ENCODE assay signal across 13 cellular contexts in the genomic region with DNA sequence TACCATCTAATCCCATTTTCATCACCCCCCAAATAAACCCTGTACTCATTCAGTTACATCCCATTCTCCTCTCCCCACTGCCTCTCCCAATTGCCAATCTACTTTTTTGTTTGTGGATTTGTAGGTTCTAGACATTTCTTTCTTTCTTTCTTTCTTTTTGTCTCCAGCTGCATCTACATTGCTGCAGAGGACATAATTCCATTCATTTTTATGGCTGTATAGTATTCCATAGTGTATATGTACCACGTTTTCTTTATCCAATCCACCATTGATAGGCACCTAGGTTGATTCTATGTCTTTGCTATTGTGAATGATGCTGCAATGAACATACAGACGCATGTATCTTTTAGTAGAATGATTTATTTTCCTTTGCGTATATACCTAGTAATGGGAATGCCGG. TPM values are rescaled to one million over a fixed set of nuclear protein-coding genes. Genes with fewer than 3 reads are reported as not detected.
DNase-seq lines count a peak whose midpoint lies in the region; ATAC-seq and TF ChIP-seq lines count a peak whose summit lies in the region.
"Had no signal": no experiment of that assay in that cellular context is flagged by ENCODE, and none has a peak within 500 bp of the region (broad histone marks: within the 10 kb centered on the region; RNA-seq: fewer than 3 reads in every experiment).

No MANE protein-coding gene starts in this region.

- TF ChIP-seq POLR2A in GM18505 (IDR thresholded peaks at IDR 0.05; ENCODE audit: borderline replicate concordance, extremely low read depth, insufficient read depth, insufficient read length) = no peak

- 84% methylated on average over 4 of the region's 4 CpGs for WGBS in right cardiac atrium

- H3K4me3 ChIP-seq in right cardiac atrium (ENCODE audit: low read length) (peak overlapping the region; percentile 30), right atrium auricular region (no peak overlapping the region), BE2C (ENCODE audit: low read depth, low read length) (no peak overlapping the region)

- H3K4me1 ChIP-seq in right cardiac atrium (ENCODE audit: control insufficient read depth, insufficient read depth, low read length) (no peaks in the 10 kb centered on the region), right atrium auricular region (no peaks in the 10 kb centered on the region), BE2C (no peaks in the 10 kb centered on the region)

- no peaks in the 10 kb centered on the region for H3K9me3 ChIP-seq in right cardiac atrium (ENCODE audit: control insufficient read depth, low read length)
- peaks cover 0 to 8% of the 10 kb centered on the region in 2 donors for H3K9me3 ChIP-seq in right atrium auricular region
- H3K9me3 ChIP-seq in BE2C = no peaks in the 10 kb centered on the region; the same call in 1 of the 2 replicates

- ATAC-seq in right cardiac atrium = no peak
- no peak for ATAC-seq in GM18505 (IDR thresholded peaks at IDR 0.05; ENCODE audit: unreplicated experiment)
- ATAC-seq in GM21528 (IDR thresholded peaks at IDR 0.05; ENCODE audit: low FRiP score, unreplicated experiment) = no peak
- ATAC-seq: activated CD8-positive, alpha-beta T cell treated with anti-CD3 and anti-CD28 coated beads for 36 hours had no signal

- H3K36me3 ChIP-seq in right atrium auricular region (no peaks in the 10 kb centered on the region), BE2C (no peaks in the 10 kb centered on the region)
- H3K36me3 ChIP-seq: spleen had no signal

- intact Hi-C loops in right cardiac atrium (cut with DNase I) = no loop called here

- H3K27me3 ChIP-seq in right cardiac atrium (ENCODE audit: control insufficient read depth, insufficient read depth) (no peaks in the 10 kb centered on the region), right atrium auricular region (no peaks in the 10 kb centered on the region), BE2C (peaks cover 34% of the 10 kb centered on the region)

- H3K4me1 Mint-ChIP-seq in activated naive CD8-positive, alpha-beta T cell treated with anti-CD3 and anti-CD28 coated beads for 36 hours = no peaks in the 10 kb centered on the region
- H3K4me1 Mint-ChIP-seq in mesothelial cell of epicardium (peaks cover 3% of the 10 kb centered on the region), type B pancreatic cell (ENCODE audit: unreplicated experiment) (peaks cover 8% of the 10 kb centered on the region)

- H3K27ac ChIP-seq in right cardiac atrium (ENCODE audit: low read length) = no peak overlapping the region
- peak overlapping the region in 1 of 2 donors; percentile 74 for H3K27ac ChIP-seq in right atrium auricular region
- H3K27ac ChIP-seq: spleen had no signal

- no peak for DNase-seq in right cardiac atrium
- DNase-seq in right atrium auricular region (ENCODE audit: low spot score) = no peak
- DNase-seq in activated naive CD8-positive, alpha-beta T cell treated with anti-CD3 and anti-CD28 coated beads for 36 hours = no peak
- DNase-seq in mesothelial cell of epicardium (ENCODE audit: low spot score in 2 of 2, unreplicated experiment in 2 of 2) = no peak
- DNase-seq in type B pancreatic cell (ENCODE audit: extremely low spot score, unreplicated experiment) = no peak
- DNase-seq in BE2C = no peak
- DNase-seq: activated naive CD4-positive, alpha-beta T cell treated with anti-CD3 and anti-CD28 coated beads, Interleukin-2, amount 50 U/mL, for 16 hours; NCI-H2227 treated with DMSO at 0.1 percent for 48 hours had no signal

- peaks cover 4% of the 10 kb centered on the region for H3K9me3 Mint-ChIP-seq in activated naive CD8-positive, alpha-beta T cell treated with anti-CD3 and anti-CD28 coated beads for 36 hours
- H3K9me3 Mint-ChIP-seq in mesothelial cell of epicardium = peaks cover 15% of the 10 kb centered on the region
- H3K9me3 Mint-ChIP-seq in type B pancreatic cell = no peaks in the 10 kb centered on the region

- peak overlapping the region; percentile 1 for H3K4me3 Mint-ChIP-seq in activated naive CD8-positive, alpha-beta T cell treated with anti-CD3 and anti-CD28 coated beads for 36 hours
- H3K4me3 Mint-ChIP-seq in mesothelial cell of epicardium (peak overlapping the region; percentile 76), type B pancreatic cell (peak overlapping the region; percentile 78)

- no peak overlapping the region for H3K27ac Mint-ChIP-seq in activated naive CD8-positive, alpha-beta T cell treated with anti-CD3 and anti-CD28 coated beads for 36 hours
- no peak overlapping the region for H3K27ac Mint-ChIP-seq in mesothelial cell of epicardium
- no peak overlapping the region for H3K27ac Mint-ChIP-seq in type B pancreatic cell
- H3K27ac Mint-ChIP-seq: activated CD8-positive, alpha-beta T cell treated with anti-CD3 and anti-CD28 coated beads for 36 hours had no signal

- TF ChIP-seq CTCF in right atrium auricular region (IDR thresholded peaks at IDR 0.05) (no peak), mesothelial cell of epicardium (IDR thresholded peaks at IDR 0.05; ENCODE audit: unreplicated experiment) (no peak), type B pancreatic cell (conservative IDR thresholded peaks at IDR 0.05) (no peak), BE2C (IDR thresholded peaks at IDR 0.05; ENCODE audit: low read depth, low read length) (no peak)

- peaks cover 81% of the 10 kb centered on the region for H3K27me3 Mint-ChIP-seq in activated naive CD8-positive, alpha-beta T cell treated with anti-CD3 and anti-CD28 coated beads for 36 hours
- H3K27me3 Mint-ChIP-seq in mesothelial cell of epicardium (ENCODE audit: low read depth) (peaks cover 40% of the 10 kb centered on the region), type B pancreatic cell (peaks cover 48% of the 10 kb centered on the region)

- no peaks in the 10 kb centered on the region for H3K36me3 Mint-ChIP-seq in activated naive CD8-positive, alpha-beta T cell treated with anti-CD3 and anti-CD28 coated beads for 36 hours
- H3K36me3 Mint-ChIP-seq in mesothelial cell of epicardium = no peaks in the 10 kb centered on the region
- H3K36me3 Mint-ChIP-seq in type B pancreatic cell = no peaks in the 10 kb centered on the region

RNA-seq across cellular contexts. Expression of a gene that starts 6.3 kb away (rescaled TPM):
- total RNA-seq in right cardiac atrium (100 to 1,000 TPM; 108 to 143 (median 124) TPM), right atrium auricular region (10 to 100 TPM; 77.7 to 91.1 TPM), mesothelial cell of epicardium (2.7 to 4.6 TPM (median 4.1 TPM) in 3 replicates), type B pancreatic cell (ENCODE audit: low replicate concordance) (3.7 and 9.4 TPM in 2 replicates)
- 108 TPM for polyA plus RNA-seq in right cardiac atrium
- not detected for total RNA-seq in activated naive CD8-positive, alpha-beta T cell treated with anti-CD3 and anti-CD28 coated beads for 36 hours
- not detected for polyA plus RNA-seq in BE2C (2012; ENCODE audit: insufficient read depth, insufficient read length, low read depth)
- total RNA-seq: activated CD8-positive, alpha-beta T cell treated with anti-CD3 and anti-CD28 coated beads for 36 hours; T-helper 1 cell treated with Interleukin-12 subunit alpha and Interleukin-12 subunit beta and Interleukin-4 antibody, amounts not matched to agents 30 ng/mL and 1 ng/mL, for 36 hours had no signal

RNA-seq across cellular contexts. Expression of a gene that starts 50.9 kb away (rescaled TPM):
- total RNA-seq in right cardiac atrium (not detected), right atrium auricular region (not detected), mesothelial cell of epicardium (not detected in 3 replicates), type B pancreatic cell (ENCODE audit: low replicate concordance) (5.2 and 8.9 TPM in 2 replicates)
- polyA plus RNA-seq in right cardiac atrium = not detected
- not detected for total RNA-seq in activated naive CD8-positive, alpha-beta T cell treated with anti-CD3 and anti-CD28 coated beads for 36 hours
- not detected for polyA plus RNA-seq in BE2C (2012; ENCODE audit: insufficient read depth, insufficient read length, low read depth)
- total RNA-seq: activated CD8-positive, alpha-beta T cell treated with anti-CD3 and anti-CD28 coated beads for 36 hours; spleen; T-helper 1 cell treated with Interleukin-12 subunit alpha and Interleukin-12 subunit beta and Interleukin-4 antibody, amounts not matched to agents 30 ng/mL and 1 ng/mL, for 36 hours had no signal

Comparison
In these comparisons a context has a peak if more than half of its experiments do, and no peak if none do; other contexts are left out.
1. H3K4me3 Mint-ChIP-seq: peak in every context shown above with its lines; median percentile 78 in type B pancreatic cell; 76 in mesothelial cell of epicardium; 1 in activated naive CD8-positive, alpha-beta T cell treated with anti-CD3 and anti-CD28 coated beads for 36 hours.